ENCODE assay signal across 15 cellular contexts in genomic region chr2:31216734-31217133, GRCh38. TPM values are rescaled to one million over a fixed set of nuclear protein-coding genes. Genes with fewer than 3 reads are reported as not detected.
DNase-seq lines count a peak whose midpoint lies in the region; ATAC-seq and TF ChIP-seq lines count a peak whose summit lies in the region.
"Had no signal": no experiment of that assay in that cellular context is flagged by ENCODE, and none has a peak within 500 bp of the region (broad histone marks: within the 10 kb centered on the region; RNA-seq: fewer than 3 reads in every experiment).

No MANE protein-coding gene starts in this region.

- no peaks in the 10 kb centered on the region for H3K9me3 ChIP-seq in Caco-2
- H3K9me3 ChIP-seq: neutrophil had no signal

- no peak overlapping the region for H3K4me2 ChIP-seq in GM23338

- DNase-seq in activated CD4-positive, alpha-beta memory T cell treated with anti-CD3 and anti-CD28 coated beads, Interleukin-2, amount 10 ng/mL, durations not matched to agents 7 days and 5 days = no peak
- DNase-seq in activated CD4-positive, alpha-beta memory T cell treated with anti-CD3 and anti-CD28 coated beads for 36 hours = no peak
- DNase-seq in osteocyte (ENCODE audit: extremely low spot score, unreplicated experiment) = peak; percentile 59
- DNase-seq in Caco-2 = no peak
- no peak for DNase-seq in stimulated activated CD4-positive, alpha-beta T cell treated with anti-CD3 and anti-CD28 coated beads, Interleukin-15, amount 100 ng/mL, for 24 hours
- DNase-seq in GM23338 (ENCODE audit: low spot score) = no peak
- DNase-seq: HCEC 1CT; KG1; NCI-H446; SIG-M5; stimulated activated CD4-positive, alpha-beta T cell treated with anti-CD3 and anti-CD28 coated beads, Interleukin-1b, Interleukin-23, amount 100 ng/mL, for 48 hours had no signal

- TF ChIP-seq CTCF in osteocyte (IDR thresholded peaks at IDR 0.05) (no peak), Caco-2 (IDR thresholded peaks at IDR 0.05; ENCODE audit: insufficient read depth in 1 of 2, low read depth in 1 of 2, low read length in 1 of 2, severe bottlenecking in 1 of 2, unreplicated experiment in 1 of 2) (no peak), GM23338 (conservative IDR thresholded peaks at IDR 0.05; ENCODE audit: low read depth in 2 of 2) (no peak)

- H2AFZ ChIP-seq in GM23338 = no peak overlapping the region

- H3K36me3 Mint-ChIP-seq in activated CD4-positive, alpha-beta memory T cell treated with anti-CD3 and anti-CD28 coated beads, Interleukin-2, amount 10 ng/mL, durations not matched to agents 7 days and 5 days (ENCODE audit: low read depth) = no peaks in the 10 kb centered on the region
- no peaks in the 10 kb centered on the region for H3K36me3 Mint-ChIP-seq in activated CD4-positive, alpha-beta memory T cell treated with anti-CD3 and anti-CD28 coated beads for 36 hours
- H3K36me3 Mint-ChIP-seq in osteocyte (ENCODE audit: unreplicated experiment) (no peaks in the 10 kb centered on the region), Caco-2 (ENCODE audit: insufficient read depth, unreplicated experiment) (no peaks in the 10 kb centered on the region), GM23338 (ENCODE audit: low read depth) (no peaks in the 10 kb centered on the region)

- no TSS peak for BruUV-seq in Caco-2 (replicated peaks; lab: Mats Ljungman, UMichigan)

- H3K36me3 ChIP-seq in Caco-2 (ENCODE audit: control insufficient read depth, insufficient read depth, low read length) = no peaks in the 10 kb centered on the region
- no peaks in the 10 kb centered on the region for H3K36me3 ChIP-seq in GM23338 (ENCODE audit: insufficient read depth)
- H3K36me3 ChIP-seq: neutrophil had no signal

- no peaks in the 10 kb centered on the region for H3K9me2 ChIP-seq in GM23338 (ENCODE audit: insufficient read depth)

- peaks cover 2% of the 10 kb centered on the region for H3K27me3 Mint-ChIP-seq in activated CD4-positive, alpha-beta memory T cell treated with anti-CD3 and anti-CD28 coated beads, Interleukin-2, amount 10 ng/mL, durations not matched to agents 7 days and 5 days
- peaks cover 13% of the 10 kb centered on the region for H3K27me3 Mint-ChIP-seq in activated CD4-positive, alpha-beta memory T cell treated with anti-CD3 and anti-CD28 coated beads for 36 hours
- H3K27me3 Mint-ChIP-seq in osteocyte (ENCODE audit: unreplicated experiment) (peaks cover 20% of the 10 kb centered on the region), Caco-2 (ENCODE audit: insufficient read depth, unreplicated experiment) (peaks cover 7% of the 10 kb centered on the region), GM23338 (ENCODE audit: insufficient read depth, low read depth, poor library complexity) (peaks cover 2% of the 10 kb centered on the region)

- no peak overlapping the region for H3K4me3 Mint-ChIP-seq in activated CD4-positive, alpha-beta memory T cell treated with anti-CD3 and anti-CD28 coated beads, Interleukin-2, amount 10 ng/mL, durations not matched to agents 7 days and 5 days
- H3K4me3 Mint-ChIP-seq in activated CD4-positive, alpha-beta memory T cell treated with anti-CD3 and anti-CD28 coated beads for 36 hours = no peak overlapping the region
- H3K4me3 Mint-ChIP-seq in osteocyte (ENCODE audit: unreplicated experiment) = no peak overlapping the region
- no peak overlapping the region for H3K4me3 Mint-ChIP-seq in Caco-2 (ENCODE audit: unreplicated experiment)
- no peak overlapping the region for H3K4me3 Mint-ChIP-seq in GM23338

- H3F3A ChIP-seq in GM23338 (replicated peaks; ENCODE audit: low read depth) = no peaks in the 10 kb centered on the region

- H3K4me3 ChIP-seq in Caco-2 (ENCODE audit: low read depth, low read length) (no peak overlapping the region), GM23338 (no peak overlapping the region)

- CTCF ChIA-PET in activated CD4-positive, alpha-beta memory T cell treated with anti-CD3 and anti-CD28 coated beads, Interleukin-2, amount 10 ng/mL, durations not matched to agents 7 days and 5 days (lab: Charles Lee) = no interaction called here
- CTCF ChIA-PET in activated CD4-positive, alpha-beta memory T cell treated with anti-CD3 and anti-CD28 coated beads for 36 hours (lab: Charles Lee) = interaction anchor here (0.9 kb wide), 1 partner anchor 17 kb away, joined by 3 read pairs; the partner anchor contains the start of gene EHD3
- CTCF ChIA-PET in Caco-2 (lab: Charles Lee) = no interaction called here

- no peaks in the 10 kb centered on the region for H3K9me3 Mint-ChIP-seq in activated CD4-positive, alpha-beta memory T cell treated with anti-CD3 and anti-CD28 coated beads, Interleukin-2, amount 10 ng/mL, durations not matched to agents 7 days and 5 days
- H3K9me3 Mint-ChIP-seq in activated CD4-positive, alpha-beta memory T cell treated with anti-CD3 and anti-CD28 coated beads for 36 hours = no peaks in the 10 kb centered on the region
- H3K9me3 Mint-ChIP-seq in osteocyte (ENCODE audit: unreplicated experiment) (no peaks in the 10 kb centered on the region), Caco-2 (ENCODE audit: unreplicated experiment) (no peaks in the 10 kb centered on the region), GM23338 (no peaks in the 10 kb centered on the region; the same call in 2 of the 3 replicates)

- H3K27me3 ChIP-seq in Caco-2 (replicated peaks; ENCODE audit: control insufficient read depth, insufficient read depth, low read length) (no peaks in the 10 kb centered on the region; the same call in 1 of the 2 replicates), GM23338 (ENCODE audit: insufficient read depth) (no peaks in the 10 kb centered on the region)
- H3K27me3 ChIP-seq: neutrophil had no signal

- ATAC-seq in GM21737 (IDR thresholded peaks at IDR 0.05; ENCODE audit: unreplicated experiment) = peak; percentile 41
- peak; percentile 43 for ATAC-seq in HG03439 (IDR thresholded peaks at IDR 0.05; ENCODE audit: unreplicated experiment)
- no peak for ATAC-seq in GM23338

- H3K79me2 ChIP-seq in GM23338 (replicated peaks; ENCODE audit: insufficient read depth) = no peaks in the 10 kb centered on the region

- intact Hi-C loops in activated CD4-positive, alpha-beta memory T cell treated with anti-CD3 and anti-CD28 coated beads for 36 hours (cut with micrococcal nuclease) = no loop called here
- intact Hi-C loops in Caco-2 (cut with micrococcal nuclease; ENCODE audit: unreplicated experiment) = no loop called here

- H3K27ac Mint-ChIP-seq in activated CD4-positive, alpha-beta memory T cell treated with anti-CD3 and anti-CD28 coated beads, Interleukin-2, amount 10 ng/mL, durations not matched to agents 7 days and 5 days = peak overlapping the region; percentile 20
- no peak overlapping the region for H3K27ac Mint-ChIP-seq in activated CD4-positive, alpha-beta memory T cell treated with anti-CD3 and anti-CD28 coated beads for 36 hours
- H3K27ac Mint-ChIP-seq in osteocyte (ENCODE audit: unreplicated experiment) (no peak overlapping the region), Caco-2 (ENCODE audit: unreplicated experiment) (no peak overlapping the region), GM23338 (no peak overlapping the region)

- H3K4me1 Mint-ChIP-seq in activated CD4-positive, alpha-beta memory T cell treated with anti-CD3 and anti-CD28 coated beads, Interleukin-2, amount 10 ng/mL, durations not matched to agents 7 days and 5 days = peaks cover 58% of the 10 kb centered on the region
- peaks cover 10% of the 10 kb centered on the region for H3K4me1 Mint-ChIP-seq in activated CD4-positive, alpha-beta memory T cell treated with anti-CD3 and anti-CD28 coated beads for 36 hours (ENCODE audit: low read depth)
- H3K4me1 Mint-ChIP-seq in osteocyte (ENCODE audit: unreplicated experiment) (no peaks in the 10 kb centered on the region), Caco-2 (ENCODE audit: low read depth, unreplicated experiment) (no peaks in the 10 kb centered on the region), GM23338 (peaks cover 4% of the 10 kb centered on the region)

- H3K4me1 ChIP-seq in Caco-2 (0 out of 2 replicates have a peak, but pooled peaks cover 7% of the 10 kb centered on the region), GM23338 (ENCODE audit: insufficient read depth) (no peaks in the 10 kb centered on the region)

- H4K20me1 ChIP-seq in GM23338 (replicated peaks; ENCODE audit: insufficient read depth) = no peaks in the 10 kb centered on the region

- no peak overlapping the region for H3K27ac ChIP-seq in GM23338 (ENCODE audit: low read depth)
- H3K27ac ChIP-seq: neutrophil had no signal

- POLR2A ChIA-PET in activated CD4-positive, alpha-beta memory T cell treated with anti-CD3 and anti-CD28 coated beads, Interleukin-2, amount 10 ng/mL, durations not matched to agents 7 days and 5 days (lab: Charles Lee) = no interaction called here
- POLR2A ChIA-PET in activated CD4-positive, alpha-beta memory T cell treated with anti-CD3 and anti-CD28 coated beads for 36 hours (lab: Charles Lee) = no interaction called here
- POLR2A ChIA-PET in Caco-2 (lab: Charles Lee) = no interaction called here

TF ChIP-seq in GM23338, 12 proteins besides CTCF, POLR2A, EP300 and RAD21 (continues in another document):
- TF ChIP-seq ETS1 (IDR thresholded peaks at IDR 0.05) (no peak), EZH2phosphoT487 (IDR thresholded peaks at IDR 0.05; ENCODE audit: unreplicated experiment) (no peak), STAT1 (IDR thresholded peaks at IDR 0.05; ENCODE audit: unreplicated experiment) (no peak)

RNA-seq across cellular contexts. Expression of gene CAPN14, which starts 0.6 kb away (rescaled TPM):
- total RNA-seq in activated CD4-positive, alpha-beta memory T cell treated with anti-CD3 and anti-CD28 coated beads, Interleukin-2, amount 10 ng/mL, durations not matched to agents 7 days and 5 days = under 1 TPM; 0.35 TPM
- under 1 TPM; 0.19 to 0.39 TPM for total RNA-seq in activated CD4-positive, alpha-beta memory T cell treated with anti-CD3 and anti-CD28 coated beads for 36 hours
- total RNA-seq in osteocyte (0.13 and 0.24 TPM in 2 replicates), Caco-2 (2022) (0.21 and 0.23 TPM in 2 replicates)
- 0.54 TPM in 1 of 2 replicates, not detected in the other for total RNA-seq in GM23338 (2014; rRNA removed; shearing (Covaris generic))
- polyA plus RNA-seq in GM23338 (2016; fragmentation: Nextera tagmentation; extraction: Ambion mirVana) = 0.15 TPM in 1 of 2 replicates, not detected in the other
- total RNA-seq: A172 had no signal

RNA-seq across cellular contexts. Expression of gene EHD3, which starts 17.2 kb away (rescaled TPM):
- total RNA-seq in activated CD4-positive, alpha-beta memory T cell treated with anti-CD3 and anti-CD28 coated beads, Interleukin-2, amount 10 ng/mL, durations not matched to agents 7 days and 5 days = 1 to 10 TPM in 1 of 2 experiments, under 1 TPM in 1; 0.86 to 1.1 TPM
- total RNA-seq in activated CD4-positive, alpha-beta memory T cell treated with anti-CD3 and anti-CD28 coated beads for 36 hours = 1 to 10 TPM; 1.4 to 1.5 TPM
- total RNA-seq in osteocyte = 25.9 and 26.2 TPM in 2 replicates
- total RNA-seq in Caco-2 (2022) = not detected in 2 replicates
- total RNA-seq in GM23338 (2014; rRNA removed; shearing (Covaris generic)) = 11.9 and 12.6 TPM in 2 replicates
- polyA plus RNA-seq in GM23338 (2016; fragmentation: Nextera tagmentation; extraction: Ambion mirVana) = 2.8 and 3.3 TPM in 2 replicates
